In the genomic region with DNA sequence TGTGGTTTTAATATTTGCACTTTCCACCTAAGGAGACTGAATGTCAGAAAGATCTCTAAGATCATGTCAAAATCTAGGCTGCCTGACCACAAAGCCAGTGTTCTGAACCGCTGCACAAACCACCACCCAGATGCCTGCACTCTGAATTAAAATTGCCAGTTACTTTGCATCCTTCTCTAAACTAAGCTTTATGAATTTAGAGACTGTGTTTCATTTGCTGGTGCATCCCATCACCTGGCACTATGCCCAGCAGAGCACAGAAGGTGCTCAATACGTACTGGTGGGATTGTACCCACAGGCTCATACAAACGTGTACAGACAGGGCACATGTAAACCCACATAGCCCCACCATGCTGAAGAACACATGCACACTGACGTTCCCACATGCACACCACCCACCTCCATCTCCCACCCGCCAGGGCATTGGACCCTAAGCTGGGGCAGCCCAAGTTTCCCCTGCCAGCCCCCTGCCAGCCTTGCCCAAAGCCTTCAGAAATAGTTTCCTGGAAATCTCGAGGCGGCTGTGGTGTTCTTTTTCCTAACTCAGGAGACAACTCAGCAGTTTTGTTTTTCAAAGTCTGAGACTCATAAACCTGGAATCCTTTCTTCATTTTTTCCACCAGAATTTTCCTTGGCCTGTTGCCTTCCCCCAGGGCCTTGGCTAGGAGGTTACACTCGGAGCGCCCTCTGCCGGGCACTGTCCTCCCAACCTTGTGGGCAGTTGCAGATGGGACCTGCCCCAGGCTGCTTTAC, we compare ENCODE assay signal across 8 cellular contexts. TPM values are rescaled to one million over a fixed set of nuclear protein-coding genes. Genes with fewer than 3 reads are reported as not detected.
A peak's percentile ranks its signal among the peaks of the same experiment; 100 is the strongest.
DNase-seq lines count a peak whose midpoint lies in the region; ATAC-seq and TF ChIP-seq lines count a peak whose summit lies in the region.

No MANE protein-coding gene starts in this region.

- H2AFZ ChIP-seq in H9 (ENCODE audit: low read length) = no peak overlapping the region

- H4K20me1 ChIP-seq in H9 (ENCODE audit: control insufficient read depth, insufficient read depth, insufficient read length) = no peaks in the 10 kb centered on the region

- no peak overlapping the region for H3K27ac Mint-ChIP-seq in H9
- peak overlapping the region; percentile 100 for H3K27ac Mint-ChIP-seq in T-helper 17 cell

- H3K23ac ChIP-seq in H9 (ENCODE audit: insufficient read length, low read depth, low read length) = no peak overlapping the region

- no peak overlapping the region for H3K4me2 ChIP-seq in H9 (ENCODE audit: insufficient read depth, insufficient read length, low read length)

- no CpG with 5 or more reads among the region's 10 CpGs for WGBS in H9 (ENCODE audit: extremely low coverage, insufficient read length, low lambda C conversion rate)

- no peak overlapping the region for H2BK120ac ChIP-seq in H9 (ENCODE audit: low read depth, low read length, poor library complexity, severe bottlenecking)

- H3K14ac ChIP-seq in H9 (ENCODE audit: insufficient read depth, low read length) = no peak overlapping the region

- H3K27me3 ChIP-seq in H9 (ENCODE audit: insufficient read depth, low read length) (no peaks in the 10 kb centered on the region), left ventricle myocardium inferior (ENCODE audit: low read depth) (no peaks in the 10 kb centered on the region), rectal smooth muscle tissue (ENCODE audit: control insufficient read depth, insufficient read depth, low read length) (no peaks in the 10 kb centered on the region), uterus (no peaks in the 10 kb centered on the region)

- no peaks in the 10 kb centered on the region for H3K79me2 ChIP-seq in H9 (ENCODE audit: insufficient read depth, low read length)

- H3K36me3 Mint-ChIP-seq in H9 (ENCODE audit: insufficient read depth in 1 of 3, low read depth in 3 of 3) (no peaks in the 10 kb centered on the region), T-helper 17 cell (ENCODE audit: low read depth) (peaks cover 2% of the 10 kb centered on the region)

- no peak overlapping the region for H4K5ac ChIP-seq in H9 (ENCODE audit: insufficient read length, low read depth, low read length)

- H3K4me1 Mint-ChIP-seq in H9 (peaks cover 8 to 10% of the 10 kb centered on the region in 2 experiments), T-helper 17 cell (peaks cover 43% of the 10 kb centered on the region)

- H3K9ac ChIP-seq in H9 (ENCODE audit: extremely low read depth, insufficient read length, low read length) (no peak overlapping the region), rectal smooth muscle tissue (ENCODE audit: low read length) (peak overlapping the region; percentile 10)

- H3K56ac ChIP-seq in H9 (ENCODE audit: insufficient read length, low read depth, low read length) = no peak overlapping the region

- no peaks in the 10 kb centered on the region for H3K4me1 ChIP-seq in H9 (ENCODE audit: insufficient read depth, low read length)
- H3K4me1 ChIP-seq in left ventricle myocardium inferior = peaks cover 56% of the 10 kb centered on the region
- H3K4me1 ChIP-seq in rectal smooth muscle tissue (ENCODE audit: control insufficient read depth, insufficient read depth, low read length) = peaks cover 33% of the 10 kb centered on the region
- peaks cover 12 to 15% of the 10 kb centered on the region in 2 donors for H3K4me1 ChIP-seq in uterus

- H3K79me1 ChIP-seq in H9 (ENCODE audit: insufficient read depth, low read depth, low read length, poor library complexity, severe bottlenecking) = no peaks in the 10 kb centered on the region

- no peak for TF ChIP-seq POLR2A in uterus (IDR thresholded peaks at IDR 0.05)

- no peak overlapping the region for H3K18ac ChIP-seq in H9 (ENCODE audit: insufficient read length, low read depth, low read length)

- no peak overlapping the region for H3T11ph ChIP-seq in H9 (ENCODE audit: low read length)

- no peak overlapping the region for H2BK12ac ChIP-seq in H9 (ENCODE audit: insufficient read length, low read depth, low read length)

- H3K4ac ChIP-seq in H9 (ENCODE audit: low read depth, low read length) = no peak overlapping the region

- TF ChIP-seq CTCF in H9 (conservative IDR thresholded peaks at IDR 0.05) (peak; percentile 95), left ventricle myocardium inferior (IDR thresholded peaks at IDR 0.05; ENCODE audit: borderline replicate concordance) (peak; percentile 95), uterus (IDR thresholded peaks at IDR 0.05) (peak; percentile 91 to 96 (median 93))

- ATAC-seq in T-helper 17 cell = peak; percentile 76

- H4K8ac ChIP-seq in H9 (replicated peaks; ENCODE audit: insufficient read length, low read depth, low read length) = no peak overlapping the region

- H2BK20ac ChIP-seq in H9 (ENCODE audit: low read depth, low read length, poor library complexity, severe bottlenecking) = no peak overlapping the region

- H3K9me3 ChIP-seq in H9 (ENCODE audit: control insufficient read depth, low read depth, low read length) (no peaks in the 10 kb centered on the region), T-helper 17 cell (ENCODE audit: control insufficient read depth, low read length, poor library complexity, severe bottlenecking) (no peaks in the 10 kb centered on the region), left ventricle myocardium inferior (replicated peaks) (no peaks in the 10 kb centered on the region), uterus (no peaks in the 10 kb centered on the region)

- no peak overlapping the region for H2BK5ac ChIP-seq in H9 (ENCODE audit: insufficient read length, low read length)

- no peak overlapping the region for H2BK15ac ChIP-seq in H9 (ENCODE audit: low read depth, low read length)

- no peaks in the 10 kb centered on the region for H3K36me3 ChIP-seq in left ventricle myocardium inferior
- no peaks in the 10 kb centered on the region for H3K36me3 ChIP-seq in rectal smooth muscle tissue (ENCODE audit: control insufficient read depth, insufficient read depth, low read length)
- H3K36me3 ChIP-seq in uterus = no peaks in the 10 kb centered on the region

- no peak overlapping the region for H3K27ac ChIP-seq in H9 (ENCODE audit: insufficient read length, low read depth, low read length)
- H3K27ac ChIP-seq in left ventricle myocardium inferior (replicated peaks) = peak overlapping the region; percentile 92
- H3K27ac ChIP-seq in rectal smooth muscle tissue (ENCODE audit: low read depth, low read length) = peak overlapping the region; percentile 91
- peak overlapping the region; percentile 83 to 92 for H3K27ac ChIP-seq in uterus

- peak overlapping the region; percentile 12 for H3K4me3 ChIP-seq in left ventricle myocardium inferior
- peak overlapping the region; percentile 38 for H3K4me3 ChIP-seq in rectal smooth muscle tissue (ENCODE audit: low read length)
- peak overlapping the region in 1 of 2 donors; percentile 9 for H3K4me3 ChIP-seq in uterus

- H3K23me2 ChIP-seq in H9 (ENCODE audit: insufficient read length, low read depth, low read length, poor library complexity, severe bottlenecking) = no peaks in the 10 kb centered on the region

- intact Hi-C loops in left ventricle myocardium inferior (cut with micrococcal nuclease) (loop anchor here (10.0 kb wide), 1 partner anchor 181 kb away; no protein-coding TSS in a partner anchor), uterus (cut with DNase I; ENCODE audit: low total_unique reads) (loop anchor here (5.0 kb wide), 1 partner anchor 59 kb away; the partner anchor contains the start of gene PHF19)

- H2AK5ac ChIP-seq in H9 (ENCODE audit: insufficient read length, low read length) = no peak overlapping the region

- no peaks in the 10 kb centered on the region for H3K9me3 Mint-ChIP-seq in H9

- H3K27me3 Mint-ChIP-seq in H9 (ENCODE audit: low read depth) (peaks cover 5% of the 10 kb centered on the region), T-helper 17 cell (no peaks in the 10 kb centered on the region)

- H3K4me3 Mint-ChIP-seq in H9 = no peak overlapping the region
- H3K4me3 Mint-ChIP-seq in T-helper 17 cell = peak overlapping the region; percentile 74

- no peak overlapping the region for H4K91ac ChIP-seq in H9 (ENCODE audit: insufficient read length, low read depth, low read length)

- peak; percentile 86 for DNase-seq in DMS153 treated with DMSO at 0.1 percent for 48 hours (lab: John Stamatoyannopoulos, UW; ENCODE audit: unreplicated experiment)
- peak; percentile 85 for DNase-seq in H9
- DNase-seq in NCI-H1694 treated with DMSO at 0.1 percent for 48 hours (lab: John Stamatoyannopoulos, UW) = peak; percentile 90
- peak; percentile 74 to 88 (median 80) for DNase-seq in T-helper 17 cell
- DNase-seq in amygdala (lab: John Stamatoyannopoulos, UW) = peak in 55 of 56 donors; percentile 22 to 94 (median 71)
- DNase-seq in left ventricle myocardium inferior = peak; percentile 95
- DNase-seq in uterus = peak; percentile 94 to 97

RNA-seq across cellular contexts. Expression of gene TRAF1, which starts 9.6 kb away (rescaled TPM):
- 1.4 and 1.5 TPM in 2 replicates for total RNA-seq in H9 (2021)
- total RNA-seq in T-helper 17 cell = 100 to 1,000 TPM; 103 to 118 TPM
- total RNA-seq in left ventricle myocardium inferior = 2.6 TPM
- 1 to 10 TPM in 2 of 4 donors, under 1 TPM in 2; 0.51 to 8.7 (median 2.6) TPM for total RNA-seq in uterus

RNA-seq across cellular contexts. Expression of gene PHF19, which starts 59.2 kb away (rescaled TPM):
- total RNA-seq in H9 (2021) (66.7 and 66.8 TPM in 2 replicates), T-helper 17 cell (10 to 100 TPM; 69.9 to 96.9 TPM), left ventricle myocardium inferior (13.0 TPM), uterus (10 to 100 TPM; 12.6 to 76.3 (median 31.8) TPM)

Comparison
In these comparisons a context has a peak if more than half of its experiments do, and no peak if none do; other contexts are left out.
1. RNA of gene TRAF1, which starts 9.6 kb away (total RNA-seq): 103 to 118 TPM in T-helper 17 cell; 0.51 to 8.7 TPM in uterus, 2.6 TPM in left ventricle myocardium inferior (single experiment) and 1.4 to 1.5 TPM in H9; every median in the first group is over 10 times any median in the second.
2. Peak in every context shown above with its lines, with median percentiles within 50 percentile points of each other: DNase-seq and CTCF ChIP-seq.